1 cellular context compared by ENCODE assay signal in genomic region chr2:54724150-54724559, GRCh38.
TF ChIP-seq lines count a peak whose summit lies in the region.

No MANE protein-coding gene starts in this region.

TF ChIP-seq in HCT116, 20 proteins besides CTCF, POLR2A, EP300 and RAD21 (continued from another document):
- no peak for TF ChIP-seq REST (IDR thresholded peaks at IDR 0.05; ENCODE audit: low read depth)
- no peak for TF ChIP-seq EZH2 (IDR thresholded peaks at IDR 0.05)
- TF ChIP-seq SRF (IDR thresholded peaks at IDR 0.05; ENCODE audit: low read depth), result no peak
- no peak for TF ChIP-seq ZNF274 (IDR thresholded peaks at IDR 0.05; ENCODE audit: low read depth, low read length)
- no peak for TF ChIP-seq TCF7L2 (IDR thresholded peaks at IDR 0.05; ENCODE audit: borderline replicate concordance, extremely low read depth, insufficient read depth, insufficient read length)
- TF ChIP-seq ELF1 (IDR thresholded peaks at IDR 0.05; ENCODE audit: borderline replicate concordance, low read depth), result no peak
